In genomic region chr7:42993038-42993437, GRCh38 we compare ENCODE assay signal across 1 cellular context.
TF ChIP-seq lines count a peak whose summit lies in the region.

No MANE protein-coding gene starts in this region.

TF ChIP-seq in WTC11, 78 proteins besides CTCF, POLR2A, EP300 and RAD21:
- TF ChIP-seq USF1 (CRISPR knock-in tag; IDR thresholded peaks at IDR 0.05) (no peak), OVOL2 (CRISPR knock-in tag; IDR thresholded peaks at IDR 0.05; ENCODE audit: borderline replicate concordance) (no peak)
TF ChIP-seq in WTC11: peak in this region for 0.
